In the genomic region with DNA sequence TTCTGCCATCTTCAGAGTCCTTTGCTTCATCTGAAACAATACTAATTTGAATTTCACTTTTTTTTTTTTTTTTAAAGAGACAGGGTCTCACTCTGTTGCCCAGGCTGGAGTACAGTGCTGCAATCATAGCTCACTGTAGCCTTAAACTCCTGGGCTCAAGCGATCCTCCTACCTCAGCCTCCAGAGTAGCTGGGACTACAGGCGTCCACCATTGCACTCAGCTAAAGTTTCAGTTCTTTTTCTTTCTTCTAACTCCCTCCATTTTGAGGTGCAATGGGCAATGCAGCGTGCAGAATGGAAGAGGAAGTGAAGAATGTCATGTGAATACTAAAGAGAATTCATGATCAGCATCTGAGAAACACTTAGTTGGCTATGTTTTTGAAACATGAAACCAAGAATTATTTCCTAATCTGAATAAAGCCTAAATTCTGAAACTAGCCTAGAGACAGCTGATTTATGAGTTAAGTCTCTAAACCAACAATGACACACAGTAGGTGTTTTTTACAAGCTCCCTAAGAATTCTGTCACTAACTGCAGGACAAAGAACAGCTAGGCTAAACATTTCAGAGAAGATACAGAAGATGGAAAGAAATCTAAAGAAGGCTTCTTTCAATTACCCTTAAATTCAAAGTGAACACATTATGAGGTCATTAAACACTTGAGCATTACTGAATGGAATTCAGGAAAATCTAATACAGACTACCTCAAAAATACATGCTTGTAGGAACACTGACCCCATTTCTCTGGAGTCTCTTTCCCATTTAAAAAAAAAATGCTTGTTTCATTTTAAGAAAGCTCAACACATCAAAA, we compare ENCODE assay signal across 8 cellular contexts. TPM values are rescaled to one million over a fixed set of nuclear protein-coding genes. Genes with fewer than 3 reads are reported as not detected.
DNase-seq lines count a peak whose midpoint lies in the region; ATAC-seq and TF ChIP-seq lines count a peak whose summit lies in the region.

No MANE protein-coding gene starts in this region.

- no peak for TF ChIP-seq EP300 in suprapubic skin (IDR thresholded peaks at IDR 0.05)

- H3K27me3 ChIP-seq in upper lobe of right lung (no peaks in the 10 kb centered on the region), suprapubic skin (no peaks in the 10 kb centered on the region)

- DNase-seq in Right ventricle myocardium superior (no peak), cardiac septum (ENCODE audit: low spot score) (no peak), upper lobe of right lung (no peak), suprapubic skin (ENCODE audit: low spot score in 2 of 2) (no peak), NCI-H2081 (lab: John Stamatoyannopoulos, UW) (no peak)
- DNase-seq in activated naive CD8-positive, alpha-beta T cell treated with anti-CD3 and anti-CD28 coated beads, Interleukin-2, amount 50 U/mL, for 24 hours, result no peak
- no peak for DNase-seq in stimulated activated CD4-positive, alpha-beta T cell treated with anti-CD3 and anti-CD28 coated beads, Interleukin-2, amount 100 ng/mL, for 24 hours

- ATAC-seq in Right ventricle myocardium superior (ENCODE audit: poor library complexity) (peak; percentile 32), HG03159 (IDR thresholded peaks at IDR 0.05; ENCODE audit: unreplicated experiment) (peak; percentile 85), upper lobe of right lung (peak; percentile 72)
- ATAC-seq in activated naive CD8-positive, alpha-beta T cell treated with anti-CD3 and anti-CD28 coated beads, Interleukin-2, amount 50 U/mL, for 24 hours, result peak; percentile 28

- H3K27ac Mint-ChIP-seq in activated naive CD8-positive, alpha-beta T cell treated with anti-CD3 and anti-CD28 coated beads, Interleukin-2, amount 50 U/mL, for 24 hours, result no peak overlapping the region

- TF ChIP-seq POLR2A in suprapubic skin (IDR thresholded peaks at IDR 0.05), result no peak

- H3K4me1 ChIP-seq in upper lobe of right lung (peaks cover 14% of the 10 kb centered on the region), suprapubic skin (peaks cover 8% of the 10 kb centered on the region)

- H3K27ac ChIP-seq in upper lobe of right lung (no peak overlapping the region), suprapubic skin (no peak overlapping the region)

- WGBS in suprapubic skin, result 82% methylated on average over 3 of the region's 3 CpGs

- H3K9me3 Mint-ChIP-seq in activated naive CD8-positive, alpha-beta T cell treated with anti-CD3 and anti-CD28 coated beads, Interleukin-2, amount 50 U/mL, for 24 hours, result no peaks in the 10 kb centered on the region

- H3K4me1 Mint-ChIP-seq in activated naive CD8-positive, alpha-beta T cell treated with anti-CD3 and anti-CD28 coated beads, Interleukin-2, amount 50 U/mL, for 24 hours, result peaks cover 29% of the 10 kb centered on the region

- H3K4me3 Mint-ChIP-seq in activated naive CD8-positive, alpha-beta T cell treated with anti-CD3 and anti-CD28 coated beads, Interleukin-2, amount 50 U/mL, for 24 hours, result no peak overlapping the region

- H3K27me3 Mint-ChIP-seq in activated naive CD8-positive, alpha-beta T cell treated with anti-CD3 and anti-CD28 coated beads, Interleukin-2, amount 50 U/mL, for 24 hours, result no peaks in the 10 kb centered on the region

- no peak for TF ChIP-seq CTCF in upper lobe of right lung (IDR thresholded peaks at IDR 0.05)
- TF ChIP-seq CTCF in suprapubic skin (IDR thresholded peaks at IDR 0.05), result no peak

- H3K36me3 Mint-ChIP-seq in activated naive CD8-positive, alpha-beta T cell treated with anti-CD3 and anti-CD28 coated beads, Interleukin-2, amount 50 U/mL, for 24 hours (ENCODE audit: low read depth), result peaks cover 51% of the 10 kb centered on the region

- H3K36me3 ChIP-seq in upper lobe of right lung (peaks cover 85% of the 10 kb centered on the region), suprapubic skin (peaks cover 69% of the 10 kb centered on the region)

- intact Hi-C loops in Right ventricle myocardium superior (cut with DNase I), result no loop called here
- intact Hi-C loops in cardiac septum (cut with DNase I), result no loop called here
- intact Hi-C loops in upper lobe of right lung (cut with DNase I), result no loop called here

- H3K9me3 ChIP-seq in upper lobe of right lung (no peaks in the 10 kb centered on the region), suprapubic skin (no peaks in the 10 kb centered on the region)

- H3K4me3 ChIP-seq in upper lobe of right lung (no peak overlapping the region), suprapubic skin (no peak overlapping the region)

RNA-seq across cellular contexts. Expression of a gene that starts 21.0 kb away (rescaled TPM):
- 28.3 TPM for total RNA-seq in Right ventricle myocardium superior
- total RNA-seq in cardiac septum, result 31.2 TPM
- total RNA-seq in upper lobe of right lung, result 31.1 TPM
- total RNA-seq in suprapubic skin, result 10 to 100 TPM; 17.0 to 32.7 (median 24.6) TPM

RNA-seq across cellular contexts. Expression of a gene that starts 53.4 kb away (rescaled TPM):
- total RNA-seq in Right ventricle myocardium superior (18.6 TPM), cardiac septum (27.0 TPM), upper lobe of right lung (99.2 TPM), suprapubic skin (10 to 100 TPM; 31.0 to 42.2 (median 35.1) TPM)

Comparison
In these comparisons a context has a peak if more than half of its experiments do, and no peak if none do; other contexts are left out.
1. ATAC-seq: peak in every context shown above with its lines; median percentile 85 in HG03159; 72 in upper lobe of right lung; 32 in Right ventricle myocardium superior; 28 in activated naive CD8-positive, alpha-beta T cell treated with anti-CD3 and anti-CD28 coated beads, Interleukin-2, amount 50 U/mL, for 24 hours.